ENCODE assay signal across 11 cellular contexts in genomic region chr7:27191716-27192545, GRCh38. TPM values are rescaled to one million over a fixed set of nuclear protein-coding genes. Genes with fewer than 3 reads are reported as not detected.
DNase-seq lines count a peak whose midpoint lies in the region; ATAC-seq and TF ChIP-seq lines count a peak whose summit lies in the region.
"Had no signal": no experiment of that assay in that cellular context is flagged by ENCODE, and none has a peak within 500 bp of the region (broad histone marks: within the 10 kb centered on the region; RNA-seq: fewer than 3 reads in every experiment).

No MANE protein-coding gene starts in this region.

- H3K36me3 ChIP-seq in mesendoderm (ENCODE audit: control insufficient read depth, insufficient read depth, low read length) (no peaks in the 10 kb centered on the region), suprapubic skin (no peaks in the 10 kb centered on the region)

- H3K4me1 ChIP-seq in mesendoderm (ENCODE audit: control insufficient read depth, low read depth, low read length) = no peaks in the 10 kb centered on the region
- H3K4me1 ChIP-seq in suprapubic skin = peaks cover 37% of the 10 kb centered on the region

- ATAC-seq in activated naive CD8-positive, alpha-beta T cell treated with anti-CD3 and anti-CD28 coated beads, Interleukin-2, amount 10 ng/mL, durations not matched to agents 7 days and 5 days (ENCODE audit: low read depth) = no peak
- ATAC-seq in HG03354 (IDR thresholded peaks at IDR 0.05; ENCODE audit: poor library complexity, severe bottlenecking, unreplicated experiment) (no peak), HG03097 (IDR thresholded peaks at IDR 0.05; ENCODE audit: low FRiP score, unreplicated experiment) (no peak)
- ATAC-seq: GM12878 had no signal

- no peak for TF ChIP-seq POLR2A in suprapubic skin (IDR thresholded peaks at IDR 0.05)

- peaks cover 89% of the 10 kb centered on the region for H3K27me3 Mint-ChIP-seq in activated naive CD8-positive, alpha-beta T cell treated with anti-CD3 and anti-CD28 coated beads, Interleukin-2, amount 10 ng/mL, durations not matched to agents 7 days and 5 days

- DNase-seq in NCI-H82 (lab: John Stamatoyannopoulos, UW) (peak; percentile 54), NCI-H82 treated with DMSO at 0.1 percent for 48 hours (lab: John Stamatoyannopoulos, UW; ENCODE audit: unreplicated experiment) (no peak), mesendoderm (peak; percentile 55), suprapubic skin (ENCODE audit: low spot score in 2 of 2) (peak; percentile 69 to 80), NCI-H146 (lab: John Stamatoyannopoulos, UW) (no peak)
- no peak for DNase-seq in activated naive CD8-positive, alpha-beta T cell treated with anti-CD3 and anti-CD28 coated beads, Interleukin-2, amount 10 ng/mL, durations not matched to agents 7 days and 5 days
- DNase-seq: 8988T, hippocampal formation had no signal

- H3K79me2 ChIP-seq in mesendoderm (ENCODE audit: control insufficient read depth, insufficient read depth, low read length) = no peaks in the 10 kb centered on the region

- H3K27ac Mint-ChIP-seq in activated naive CD8-positive, alpha-beta T cell treated with anti-CD3 and anti-CD28 coated beads, Interleukin-2, amount 10 ng/mL, durations not matched to agents 7 days and 5 days = no peak overlapping the region

- H3K4ac ChIP-seq in mesendoderm (ENCODE audit: low read depth, low read length) = no peak overlapping the region

- no peaks in the 10 kb centered on the region for H3K9me3 ChIP-seq in suprapubic skin

- H3K27ac ChIP-seq in mesendoderm (ENCODE audit: low read depth, low read length) = no peak overlapping the region
- no peak overlapping the region for H3K27ac ChIP-seq in suprapubic skin

- no peak overlapping the region for H3K4me3 ChIP-seq in mesendoderm (ENCODE audit: low read length)
- H3K4me3 ChIP-seq in suprapubic skin = peak overlapping the region; percentile 45
- H3K4me3 ChIP-seq: GM12878 had no signal

- H3K27me3 ChIP-seq in mesendoderm (ENCODE audit: insufficient read depth, low read length, poor library complexity) = peaks cover 72% of the 10 kb centered on the region
- peaks cover 99% of the 10 kb centered on the region for H3K27me3 ChIP-seq in suprapubic skin

- no peak overlapping the region for H4K5ac ChIP-seq in mesendoderm (ENCODE audit: low read length)

- no peak for TF ChIP-seq CTCF in suprapubic skin (IDR thresholded peaks at IDR 0.05)

- H3K4me2 ChIP-seq in mesendoderm (ENCODE audit: low read length) = peak overlapping the region; percentile 53

- no peaks in the 10 kb centered on the region for H3K79me1 ChIP-seq in mesendoderm (ENCODE audit: low read length)

- H2BK15ac ChIP-seq in mesendoderm (replicated peaks; ENCODE audit: low read depth) = no peak overlapping the region

- no peak for TF ChIP-seq EP300 in suprapubic skin (IDR thresholded peaks at IDR 0.05)

- no peak overlapping the region for H4K8ac ChIP-seq in mesendoderm (ENCODE audit: low read depth, low read length)

- H2BK5ac ChIP-seq in mesendoderm (ENCODE audit: low read length) = no peak overlapping the region

- no CpG with 5 or more reads among the region's 43 CpGs for WGBS in mesendoderm (ENCODE audit: extremely low coverage, insufficient coverage, low lambda C conversion rate)
- 57% methylated on average over 22 of the region's 43 CpGs for WGBS in suprapubic skin

- peak overlapping the region; percentile 16 for H3K4me3 Mint-ChIP-seq in activated naive CD8-positive, alpha-beta T cell treated with anti-CD3 and anti-CD28 coated beads, Interleukin-2, amount 10 ng/mL, durations not matched to agents 7 days and 5 days

- H3K9ac ChIP-seq in mesendoderm (ENCODE audit: low read length) = no peak overlapping the region

- H3K9me3 Mint-ChIP-seq in activated naive CD8-positive, alpha-beta T cell treated with anti-CD3 and anti-CD28 coated beads, Interleukin-2, amount 10 ng/mL, durations not matched to agents 7 days and 5 days = no peaks in the 10 kb centered on the region

- peak overlapping the region; percentile 54 for H3K56ac ChIP-seq in mesendoderm (ENCODE audit: low read length)

- POLR2A ChIA-PET in activated naive CD8-positive, alpha-beta T cell treated with anti-CD3 and anti-CD28 coated beads, Interleukin-2, amount 10 ng/mL, durations not matched to agents 7 days and 5 days (lab: Charles Lee) = no interaction called here

- no peak overlapping the region for H3K23ac ChIP-seq in mesendoderm (ENCODE audit: low read length)

- no peak overlapping the region for H2AK5ac ChIP-seq in mesendoderm (ENCODE audit: low read length)

- H2BK120ac ChIP-seq in mesendoderm (ENCODE audit: low read depth, low read length) = no peak overlapping the region

- peaks cover 18% of the 10 kb centered on the region for H3K4me1 Mint-ChIP-seq in activated naive CD8-positive, alpha-beta T cell treated with anti-CD3 and anti-CD28 coated beads, Interleukin-2, amount 10 ng/mL, durations not matched to agents 7 days and 5 days

- peaks cover 2% of the 10 kb centered on the region for H3K36me3 Mint-ChIP-seq in activated naive CD8-positive, alpha-beta T cell treated with anti-CD3 and anti-CD28 coated beads, Interleukin-2, amount 10 ng/mL, durations not matched to agents 7 days and 5 days

- no peak overlapping the region for H3K18ac ChIP-seq in mesendoderm (ENCODE audit: low read length)

RNA-seq across cellular contexts. Expression of gene HOXA11, which starts 6.9 kb away (rescaled TPM):
- not detected for total RNA-seq in activated naive CD8-positive, alpha-beta T cell treated with anti-CD3 and anti-CD28 coated beads, Interleukin-2, amount 10 ng/mL, durations not matched to agents 7 days and 5 days
- not detected for polyA plus RNA-seq in mesendoderm (2013, experiment 1 of 2)
- not detected for polyA plus RNA-seq in mesendoderm (2013, experiment 2 of 2)
- 1 to 10 TPM in 1 of 4 donors, under 1 TPM in 2, not detected in 1; 0.34 to 1.2 (median 0.95) TPM for total RNA-seq in suprapubic skin
- total RNA-seq: GM12878 had no signal
- polyA plus RNA-seq: GM12878 had no signal

RNA-seq across cellular contexts. Expression of gene HOXA13, which starts 8.0 kb away (rescaled TPM):
- not detected for total RNA-seq in activated naive CD8-positive, alpha-beta T cell treated with anti-CD3 and anti-CD28 coated beads, Interleukin-2, amount 10 ng/mL, durations not matched to agents 7 days and 5 days
- polyA plus RNA-seq in mesendoderm (2013, experiment 1 of 2) = 0.04 TPM
- polyA plus RNA-seq in mesendoderm (2013, experiment 2 of 2) = 0.06 TPM
- under 1 TPM in 1 of 4 donors, not detected in 3; 0.17 TPM for total RNA-seq in suprapubic skin
- total RNA-seq: GM12878 had no signal
- polyA plus RNA-seq: GM12878 had no signal

RNA-seq across cellular contexts. Expression of gene HOXA10, which starts 17.8 kb away (rescaled TPM):
- total RNA-seq in activated naive CD8-positive, alpha-beta T cell treated with anti-CD3 and anti-CD28 coated beads, Interleukin-2, amount 10 ng/mL, durations not matched to agents 7 days and 5 days = not detected
- polyA plus RNA-seq in mesendoderm (2013, experiment 1 of 2) = not detected
- not detected for polyA plus RNA-seq in mesendoderm (2013, experiment 2 of 2)
- total RNA-seq in suprapubic skin = 1 to 10 TPM; 4.7 to 8.9 (median 6.0) TPM
- total RNA-seq: GM12878 had no signal
- polyA plus RNA-seq: GM12878 had no signal

RNA-seq across cellular contexts. Expression of gene HOXA9, which starts 26.6 kb away (rescaled TPM):
- total RNA-seq in activated naive CD8-positive, alpha-beta T cell treated with anti-CD3 and anti-CD28 coated beads, Interleukin-2, amount 10 ng/mL, durations not matched to agents 7 days and 5 days = not detected
- not detected for polyA plus RNA-seq in mesendoderm (2013, experiment 1 of 2)
- not detected for polyA plus RNA-seq in mesendoderm (2013, experiment 2 of 2)
- total RNA-seq in suprapubic skin = 10 to 100 TPM; 26.7 to 64.8 (median 48.7) TPM
- total RNA-seq: GM12878 had no signal
- polyA plus RNA-seq: GM12878 had no signal

RNA-seq across cellular contexts. Expression of gene HOXA7, which starts 35.5 kb away (rescaled TPM):
- not detected for total RNA-seq in activated naive CD8-positive, alpha-beta T cell treated with anti-CD3 and anti-CD28 coated beads, Interleukin-2, amount 10 ng/mL, durations not matched to agents 7 days and 5 days
- polyA plus RNA-seq in mesendoderm (2013, experiment 1 of 2) = 0.01 TPM
- polyA plus RNA-seq in mesendoderm (2013, experiment 2 of 2) = not detected
- 10 to 100 TPM; 14.8 to 23.6 (median 17.5) TPM for total RNA-seq in suprapubic skin
- total RNA-seq: GM12878 had no signal
- polyA plus RNA-seq: GM12878 had no signal

Comparison
In these comparisons a context has a peak if more than half of its experiments do, and no peak if none do; other contexts are left out.
1. DNase-seq: peak in NCI-H82 (single experiment), mesendoderm (single experiment) and suprapubic skin (2 of 2); none in NCI-H82 treated with DMSO at 0.1 percent for 48 hours (single experiment), activated naive CD8-positive, alpha-beta T cell treated with anti-CD3 and anti-CD28 coated beads, Interleukin-2, amount 10 ng/mL, durations not matched to agents 7 days and 5 days (single experiment) and NCI-H146 (single experiment).
2. RNA of gene HOXA10, which starts 17.8 kb away (total RNA-seq): 4.7 to 8.9 TPM in suprapubic skin; not detected in activated naive CD8-positive, alpha-beta T cell treated with anti-CD3 and anti-CD28 coated beads, Interleukin-2, amount 10 ng/mL, durations not matched to agents 7 days and 5 days; every median in the first group is over 4 times any median in the second.